ENCODE assay signal across 7 cellular contexts in the genomic region with DNA sequence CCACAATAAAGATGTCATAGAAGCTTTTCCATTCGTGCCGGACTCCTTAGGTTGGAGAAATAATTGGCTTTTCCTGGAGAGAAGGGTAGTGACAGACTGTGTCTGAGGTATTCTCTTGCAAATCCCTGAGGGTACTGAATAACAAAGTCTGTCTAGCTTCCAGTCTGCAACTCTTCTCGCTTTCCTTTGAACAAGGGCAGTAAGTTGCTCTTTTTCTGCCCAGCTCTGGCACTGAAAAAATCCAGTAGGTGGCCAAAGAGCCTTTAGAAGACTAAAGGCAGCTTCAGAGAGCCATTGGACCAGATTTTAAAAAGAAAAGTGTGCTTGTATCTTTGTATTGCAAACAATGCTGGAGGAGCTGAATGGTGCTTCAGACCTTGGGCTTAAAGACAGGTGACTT.
DNase-seq lines count a peak whose midpoint lies in the region; ATAC-seq and TF ChIP-seq lines count a peak whose summit lies in the region.

No MANE protein-coding gene starts in this region.

- no peak for ATAC-seq in GM21825 (IDR thresholded peaks at IDR 0.05; ENCODE audit: unreplicated experiment)

- H3K4me3 ChIP-seq in GM12875 (ENCODE audit: low read depth, low read length) (peak overlapping the region; percentile 3), cardiac fibroblast (replicated peaks in 1 of 2; ENCODE audit: low read depth in 2 of 2, low read length in 2 of 2) (peak overlapping the region in 1 of 2 donors; percentile 29), mucosa of stomach (ENCODE audit: low read length) (no peak overlapping the region)

- DNase-seq in cardiac fibroblast (ENCODE audit: low read depth in 2 of 2), result peak; percentile 32 to 42
- no peak for DNase-seq in NCI-H1417 (lab: John Stamatoyannopoulos, UW)
- no peak for DNase-seq in germinal center (ENCODE audit: low spot score)

- peaks cover 10% of the 10 kb centered on the region for H3K4me1 ChIP-seq in mucosa of stomach (ENCODE audit: control insufficient read depth, insufficient read depth, low read length)

- H3K9me3 ChIP-seq in KOPT-K1 (ENCODE audit: insufficient read depth, low read length, poor library complexity, severe bottlenecking) (no peaks in the 10 kb centered on the region), mucosa of stomach (ENCODE audit: control insufficient read depth, low read length) (no peaks in the 10 kb centered on the region)

- TF ChIP-seq CTCF in GM12875 (IDR thresholded peaks at IDR 0.05; ENCODE audit: borderline replicate concordance, insufficient read depth, low read depth, low read length) (peak; percentile 13; the same call in 1 of the 2 replicates), cardiac fibroblast (IDR thresholded peaks at IDR 0.05; ENCODE audit: low read depth, low read length) (peak; percentile 30)

- peak overlapping the region; percentile 62 for H3K27ac ChIP-seq in KOPT-K1 (ENCODE audit: low read depth, low read length, poor library complexity, severe bottlenecking)

- H3K27me3 ChIP-seq in mucosa of stomach (ENCODE audit: control insufficient read depth, insufficient read depth, low read length), result no peaks in the 10 kb centered on the region

- peak overlapping the region; percentile 52 for H3K9ac ChIP-seq in mucosa of stomach (ENCODE audit: low read length)

- H3K36me3 ChIP-seq in KOPT-K1 (ENCODE audit: insufficient read depth, low read length) (no peaks in the 10 kb centered on the region), mucosa of stomach (ENCODE audit: control insufficient read depth, insufficient read depth, low read length) (no peaks in the 10 kb centered on the region)

Comparison
In these comparisons a context has a peak if more than half of its experiments do, and no peak if none do; other contexts are left out.
1. DNase-seq: peak in cardiac fibroblast (2 of 2); none in NCI-H1417 (0 of 3) and germinal center (single experiment).